12 cellular contexts compared by ENCODE assay signal in genomic region chr11:114099392-114100178, GRCh38. TPM values are rescaled to one million over a fixed set of nuclear protein-coding genes. Genes with fewer than 3 reads are reported as not detected.
DNase-seq lines count a peak whose midpoint lies in the region; ATAC-seq and TF ChIP-seq lines count a peak whose summit lies in the region.
"Had no signal": no experiment of that assay in that cellular context is flagged by ENCODE, and none has a peak within 500 bp of the region (broad histone marks: within the 10 kb centered on the region; RNA-seq: fewer than 3 reads in every experiment).

No MANE protein-coding gene starts in this region.

- H3K4me3 Mint-ChIP-seq in activated T-cell treated with anti-CD3 and anti-CD28 coated beads, Interleukin-2, amount 50 U/mL, for 4 hours, result no peak overlapping the region
- H3K4me3 Mint-ChIP-seq: activated naive CD8-positive, alpha-beta T cell had no signal

- H3K27me3 Mint-ChIP-seq in activated T-cell treated with anti-CD3 and anti-CD28 coated beads, Interleukin-2, amount 50 U/mL, for 4 hours (ENCODE audit: low read depth), result no peaks in the 10 kb centered on the region
- H3K27me3 Mint-ChIP-seq: activated naive CD8-positive, alpha-beta T cell had no signal

- no peaks in the 10 kb centered on the region for H3K9me3 ChIP-seq in thyroid gland

- TF ChIP-seq CTCF in VCaP (conservative IDR thresholded peaks at IDR 0.05) (no peak), thyroid gland (IDR thresholded peaks at IDR 0.05) (no peak)

- H3K27ac ChIP-seq in VCaP (peak overlapping the region; percentile 67), thyroid gland (peak overlapping the region; percentile 82 to 90 (median 83))
- H3K27ac ChIP-seq: SK-N-MC had no signal

- H3K36me3 Mint-ChIP-seq in activated T-cell treated with anti-CD3 and anti-CD28 coated beads, Interleukin-2, amount 50 U/mL, for 4 hours (ENCODE audit: insufficient read depth), result no peaks in the 10 kb centered on the region
- H3K36me3 Mint-ChIP-seq: activated naive CD8-positive, alpha-beta T cell had no signal

- H3K36me3 ChIP-seq in thyroid gland, result no peaks in the 10 kb centered on the region

- H3K4me1 ChIP-seq in thyroid gland, result peaks cover 96 to 97% of the 10 kb centered on the region in 2 donors

- intact Hi-C loops in thyroid gland (cut with DNase I), result no loop called here

- ATAC-seq in activated T-cell treated with anti-CD3 and anti-CD28 coated beads, Interleukin-2, amount 50 U/mL, for 4 hours, result peak; percentile 57 to 59
- ATAC-seq in left lobe of liver (peak; percentile 8), GM18519 (IDR thresholded peaks at IDR 0.05; ENCODE audit: low FRiP score, unreplicated experiment) (no peak)

- H3K4me3 ChIP-seq in thyroid gland (replicated peaks in 1 of 3), result no peak overlapping the region
- H3K4me3 ChIP-seq: SK-N-MC had no signal

- 32 to 43% methylated on average over 5 of the region's 5 CpGs for WGBS in thyroid gland, 2 donors

- H3K4me1 Mint-ChIP-seq in activated T-cell treated with anti-CD3 and anti-CD28 coated beads, Interleukin-2, amount 50 U/mL, for 4 hours (ENCODE audit: low read depth), result peaks cover 29% of the 10 kb centered on the region

- H3K27me3 ChIP-seq in thyroid gland, result no peaks in the 10 kb centered on the region

- DNase-seq in activated T-cell treated with anti-CD3 and anti-CD28 coated beads, Interleukin-2, amount 50 U/mL, for 4 hours, result no peak
- DNase-seq in activated T-cell treated with anti-CD3 and anti-CD28 coated beads, Interleukin-2, amount 50 U/mL, for 48 hours, result no peak
- DNase-seq in left lobe of liver (ENCODE audit: low spot score), result no peak
- DNase-seq in thyroid gland, result peak; percentile 76 to 79
- DNase-seq in CD1c-positive myeloid dendritic cell (ENCODE audit: extremely low spot score), result no peak
- DNase-seq in OCI-M2 (lab: John Stamatoyannopoulos, UW; ENCODE audit: unreplicated experiment), result no peak
- DNase-seq: activated CD4-positive, alpha-beta T cell treated with anti-CD3 and anti-CD28 coated beads for 1 hour; IMR-90 had no signal

- no peaks in the 10 kb centered on the region for H3K9me3 Mint-ChIP-seq in activated T-cell treated with anti-CD3 and anti-CD28 coated beads, Interleukin-2, amount 50 U/mL, for 4 hours

- peak in 1 of 2 donors; percentile 71 for TF ChIP-seq POLR2A in thyroid gland (IDR thresholded peaks at IDR 0.05)

RNA-seq across cellular contexts. Expression of gene ZBTB16, which starts 40.1 kb away (rescaled TPM):
- total RNA-seq in activated T-cell treated with anti-CD3 and anti-CD28 coated beads, Interleukin-2, amount 50 U/mL, for 4 hours, result 1 to 10 TPM; 3.4 to 4.4 (median 4.1) TPM
- total RNA-seq in left lobe of liver (160 TPM), thyroid gland (100 to 1,000 TPM; 157 to 385 (median 177) TPM)
- total RNA-seq: IMR-90 had no signal

Comparison
In these comparisons a context has a peak if more than half of its experiments do, and no peak if none do; other contexts are left out.
1. DNase-seq: peak in thyroid gland (2 of 2); none in activated T-cell treated with anti-CD3 and anti-CD28 coated beads, Interleukin-2, amount 50 U/mL, for 4 hours (single experiment), activated T-cell treated with anti-CD3 and anti-CD28 coated beads, Interleukin-2, amount 50 U/mL, for 48 hours (0 of 2), left lobe of liver (single experiment), CD1c-positive myeloid dendritic cell (single experiment) and OCI-M2 (single experiment).
2. RNA of gene ZBTB16, which starts 40.1 kb away (total RNA-seq): 157 to 385 TPM in thyroid gland and 160 TPM in left lobe of liver (single experiment); 3.4 to 4.4 TPM in activated T-cell treated with anti-CD3 and anti-CD28 coated beads, Interleukin-2, amount 50 U/mL, for 4 hours; every median in the first group is over 10 times any median in the second.